In genomic region chr16:22355487-22355908, GRCh38 we compare ENCODE assay signal across 2 cellular contexts.
TF ChIP-seq lines count a peak whose summit lies in the region.

No MANE protein-coding gene starts in this region.

TF ChIP-seq in GM12891, 5 proteins besides CTCF, POLR2A, EP300 and RAD21:
- TF ChIP-seq PAX5 (IDR thresholded peaks at IDR 0.05; ENCODE audit: insufficient read depth, low read length, severe bottlenecking) (no peak), SPI1 (IDR thresholded peaks at IDR 0.05; ENCODE audit: low read depth, low read length) (peak; percentile 27; the same call in 1 of the 2 replicates)

TF ChIP-seq in K562, 482 proteins besides CTCF, POLR2A, EP300 and RAD21:
- TF ChIP-seq ZNF592 (IDR thresholded peaks at IDR 0.05): peak; percentile 89
- peak; percentile 71 for TF ChIP-seq DMBX1 (CRISPR knock-in tag; IDR thresholded peaks at IDR 0.05; ENCODE audit: borderline replicate concordance)
- TF ChIP-seq HMBOX1 (IDR thresholded peaks at IDR 0.05): no peak
- peak; percentile 66; the same call in 1 of the 2 replicates for TF ChIP-seq PTTG1 (tag; IDR thresholded peaks at IDR 0.05; ENCODE audit: low read depth)
- TF ChIP-seq TEAD1 (CRISPR knock-in tag; IDR thresholded peaks at IDR 0.05): 0 out of 4 replicates have a peak, but pooled peaks of 1 of the 2 experiments have one; percentile 57
- TF ChIP-seq GTF2A2 (tag; IDR thresholded peaks at IDR 0.05): 0 out of 2 replicates have a peak, but pooled peaks have one; percentile 37
- no peak for TF ChIP-seq ZNF740 (CRISPR knock-in tag; IDR thresholded peaks at IDR 0.05)
- 0 out of 4 replicates have a peak, but pooled peaks of 1 of the 2 experiments have one; percentile 66 for TF ChIP-seq ZNF740 (tag; IDR thresholded peaks at IDR 0.05)
- no peak for TF ChIP-seq NR4A1 (CRISPR knock-in tag; IDR thresholded peaks at IDR 0.05)
- 0 out of 2 replicates have a peak, but pooled peaks have one; percentile 60 for TF ChIP-seq NR4A1 (tag; IDR thresholded peaks at IDR 0.05)
- no peak for TF ChIP-seq GTF3C2 (IDR thresholded peaks at IDR 0.05; ENCODE audit: borderline replicate concordance, extremely low read depth, insufficient read length)
- no peak for TF ChIP-seq ZC3H8 (IDR thresholded peaks at IDR 0.05)
- no peak for TF ChIP-seq MAX (CRISPR knock-in tag; IDR thresholded peaks at IDR 0.05)
- peak; percentile 68; the same call in 1 of the 2 replicates for TF ChIP-seq PTRF (tag; IDR thresholded peaks at IDR 0.05)
- TF ChIP-seq GTF2F1 (IDR thresholded peaks at IDR 0.05; ENCODE audit: low read depth, low read length): no peak
- peak; percentile 55; the same call in 1 of the 2 replicates for TF ChIP-seq KLF6 (CRISPR knock-in tag; IDR thresholded peaks at IDR 0.05; ENCODE audit: borderline replicate concordance)
- TF ChIP-seq ZNF766 (CRISPR knock-in tag; conservative IDR thresholded peaks at IDR 0.05): 0 out of 2 replicates have a peak, but pooled peaks have one; percentile 36
- TF ChIP-seq NR2C1 (IDR thresholded peaks at IDR 0.05): no peak
- TF ChIP-seq NR2C1 (tag; IDR thresholded peaks at IDR 0.05): peak; percentile 23; the same call in 1 of the 2 replicates
- TF ChIP-seq SMAD4 (CRISPR knock-in tag; conservative IDR thresholded peaks at IDR 0.05): peak; percentile 55
- 0 out of 2 replicates have a peak, but pooled peaks have one; percentile 46 for TF ChIP-seq ID3 (CRISPR knock-in tag; IDR thresholded peaks at IDR 0.05)
- no peak for TF ChIP-seq ID3 (tag; IDR thresholded peaks at IDR 0.05)
- TF ChIP-seq ZNF311 (CRISPR knock-in tag; IDR thresholded peaks at IDR 0.05): peak; percentile 75
- TF ChIP-seq MEF2D (tag; conservative IDR thresholded peaks at IDR 0.05; ENCODE audit: low read depth): 0 out of 2 replicates have a peak, but pooled peaks have one; percentile 21
TF ChIP-seq in K562: peak in this region for 15.
